ENCODE assay signal across 8 cellular contexts in the genomic region with DNA sequence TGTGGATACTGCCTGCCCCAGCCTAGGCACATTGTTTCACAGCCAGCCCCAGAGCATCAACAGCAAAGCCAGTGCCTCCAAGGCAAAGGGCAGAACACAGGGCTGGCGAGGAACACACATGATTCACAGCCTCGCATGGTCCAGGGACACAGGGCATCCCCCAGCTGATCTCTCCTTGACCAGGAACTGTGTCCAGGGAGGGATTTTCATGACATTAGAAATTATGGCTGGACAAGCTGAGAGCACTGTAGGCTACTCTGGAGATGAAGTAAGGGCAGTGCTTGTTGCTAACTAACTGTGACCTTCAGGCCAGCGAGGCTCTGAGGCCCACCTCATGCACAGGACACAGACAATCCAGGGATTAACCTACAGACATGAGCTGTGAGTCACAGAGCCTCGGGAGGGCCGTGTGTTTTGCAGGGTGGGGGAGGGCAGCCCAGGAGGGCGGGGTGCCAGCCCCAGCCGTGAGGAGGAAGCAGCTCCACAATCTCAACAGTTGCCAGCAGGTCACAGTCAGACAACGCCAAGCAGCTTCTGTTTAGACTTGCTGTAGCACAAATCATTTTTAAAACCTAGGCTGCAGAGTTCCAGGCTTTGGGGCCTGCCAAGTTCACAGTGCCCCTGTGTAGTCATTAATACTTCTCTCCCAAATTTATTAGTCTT.
A peak's percentile ranks its signal among the peaks of the same experiment; 100 is the strongest.
DNase-seq lines count a peak whose midpoint lies in the region; ATAC-seq lines count a peak whose summit lies in the region.

No MANE protein-coding gene starts in this region.

- H3K27ac ChIP-seq in epithelial cell of prostate: peak overlapping the region; percentile 80

- ATAC-seq in HG03469 (IDR thresholded peaks at IDR 0.05; ENCODE audit: unreplicated experiment): no peak

- DNase-seq in NCI-H2196 (lab: John Stamatoyannopoulos, UW; ENCODE audit: unreplicated experiment) (peak; percentile 48), NCI-H2196 treated with DMSO at 0.1 percent for 48 hours (lab: John Stamatoyannopoulos, UW; ENCODE audit: unreplicated experiment) (no peak), RKO (ENCODE audit: low spot score) (peak; percentile 25), epithelial cell of prostate (ENCODE audit: low read depth, low spot score) (peak; percentile 69), myocyte (ENCODE audit: low read depth) (peak; percentile 73), NCI-H1048 (lab: John Stamatoyannopoulos, UW) (no peak), GM19240 (ENCODE audit: insufficient read length, low spot score) (no peak)

Comparison
In these comparisons a context has a peak if more than half of its experiments do, and no peak if none do; other contexts are left out.
1. DNase-seq: peak in NCI-H2196 (single experiment), RKO (single experiment), epithelial cell of prostate (single experiment) and myocyte (single experiment); none in NCI-H2196 treated with DMSO at 0.1 percent for 48 hours (single experiment), NCI-H1048 (single experiment) and GM19240 (single experiment).